ENCODE assay signal across 9 cellular contexts in genomic region chr1:173240609-173241008, GRCh38.
"Had no signal": no experiment of that assay in that cellular context is flagged by ENCODE, and none has a peak within 500 bp of the region (broad histone marks: within the 10 kb centered on the region; RNA-seq: fewer than 3 reads in every experiment).

No MANE protein-coding gene starts in this region.

- H3K4me1 Mint-ChIP-seq: H9 had no signal

- H3K4me3 ChIP-seq: GM23248 had no signal

- DNase-seq: GM23248, GOT3, H9, HCEC 1CT, HFFc6, IMR-90, KBM-7 had no signal

- H3K27ac ChIP-seq: GM23248, KMS-11 had no signal

- FAIRE-seq: HTR-8/SVneo had no signal

- H3K4me3 Mint-ChIP-seq: H9, HFFc6 had no signal

- H3K27ac Mint-ChIP-seq: H9, HFFc6 had no signal
